In genomic region chr7:2757904-2758672, GRCh38 we compare ENCODE assay signal across 1 cellular context.
TF ChIP-seq lines count a peak whose summit lies in the region.

No MANE protein-coding gene starts in this region.

TF ChIP-seq in K562, 482 proteins besides CTCF, POLR2A, EP300 and RAD21 (continued from another document and continues in another):
- TF ChIP-seq MITF (IDR thresholded peaks at IDR 0.05) (no peak), NFXL1 (CRISPR knock-in tag; IDR thresholded peaks at IDR 0.05) (no peak), POU5F1 (IDR thresholded peaks at IDR 0.05; ENCODE audit: borderline replicate concordance, low read depth, low read length, partially characterized antibody) (no peak), ZNF644 (tag; IDR thresholded peaks at IDR 0.05; ENCODE audit: low read depth) (no peak), ZNF76 (CRISPR knock-in tag; IDR thresholded peaks at IDR 0.05; ENCODE audit: borderline replicate concordance) (no peak), CREM (IDR thresholded peaks at IDR 0.05; ENCODE audit: low read depth) (peak; percentile 93), ZNF77 (CRISPR knock-in tag; IDR thresholded peaks at IDR 0.05) (no peak), SFPQ (IDR thresholded peaks at IDR 0.05; ENCODE audit: low read depth, low read length) (no peak), ZNF785 (CRISPR knock-in tag; IDR thresholded peaks at IDR 0.05) (no peak), TCF7 (IDR thresholded peaks at IDR 0.05; ENCODE audit: borderline replicate concordance) (peak; percentile 69; the same call in 1 of the 2 replicates), CCAR2 (IDR thresholded peaks at IDR 0.05; ENCODE audit: low read depth, low read length) (no peak), ZNF436 (CRISPR knock-in tag; IDR thresholded peaks at IDR 0.05) (no peak), NR1H2 (CRISPR knock-in tag; IDR thresholded peaks at IDR 0.05) (0 out of 2 replicates have a peak, but pooled peaks have one; percentile 41), TCF3 (CRISPR knock-in tag; IDR thresholded peaks at IDR 0.05) (peak; percentile 62; the same call in 1 of the 2 replicates), ZNF146 (CRISPR knock-in tag; IDR thresholded peaks at IDR 0.05; ENCODE audit: unreplicated experiment) (no peak), RFX7 (CRISPR knock-in tag; IDR thresholded peaks at IDR 0.05) (no peak), ZNF592 (IDR thresholded peaks at IDR 0.05) (peak; percentile 80), CBX1 (IDR thresholded peaks at IDR 0.05; ENCODE audit: low read depth) (no peak), ZNF75A (CRISPR knock-in tag; IDR thresholded peaks at IDR 0.05) (no peak), ILK (tag; IDR thresholded peaks at IDR 0.05; ENCODE audit: borderline replicate concordance, low read depth) (no peak), NFIC (IDR thresholded peaks at IDR 0.05) (0 out of 2 replicates have a peak, but pooled peaks have one; percentile 4), ARID3A (IDR thresholded peaks at IDR 0.05; ENCODE audit: borderline replicate concordance, low read depth, low read length) (no peak), USF2 (CRISPR knock-in tag; IDR thresholded peaks at IDR 0.05) (no peak), ZNF12 (CRISPR knock-in tag; IDR thresholded peaks at IDR 0.05) (no peak), MCM3 (IDR thresholded peaks at IDR 0.05) (no peak), ZNF696 (CRISPR knock-in tag; conservative IDR thresholded peaks at IDR 0.05) (no peak), RBM14 (IDR thresholded peaks at IDR 0.05; ENCODE audit: borderline replicate concordance, insufficient read depth, low read depth, low read length) (no peak), CHD4 (IDR thresholded peaks at IDR 0.05; ENCODE audit: insufficient read depth, insufficient replicate concordance, low read depth, low read length, poor library complexity, severe bottlenecking) (no peak), SNRNP70 (optimal IDR thresholded peaks at IDR 0.05; ENCODE audit: low read depth, low read length) (no peak), ZSCAN32 (CRISPR knock-in tag; IDR thresholded peaks at IDR 0.05) (no peak), ZFP36 (IDR thresholded peaks at IDR 0.05; ENCODE audit: low read depth, low read length, partially characterized antibody) (peak; percentile 23), NCOR1 (IDR thresholded peaks at IDR 0.05) (no peak; the same call in none of the 2 replicates), MYC (IDR thresholded peaks at IDR 0.05; ENCODE audit: low read depth, low read length) (peak; percentile 82), MYC (CRISPR knock-in tag; IDR thresholded peaks at IDR 0.05; ENCODE audit: borderline replicate concordance, low read depth) (no peak), PURB (CRISPR knock-in tag; IDR thresholded peaks at IDR 0.05; ENCODE audit: low read depth) (no peak), MEIS2 (IDR thresholded peaks at IDR 0.05; ENCODE audit: partially characterized antibody) (peak; percentile 88), ZBTB26 (CRISPR knock-in tag; IDR thresholded peaks at IDR 0.05) (no peak), KLF10 (CRISPR knock-in tag; IDR thresholded peaks at IDR 0.05) (no peak), SRSF1 (IDR thresholded peaks at IDR 0.05; ENCODE audit: low read depth, low read length) (no peak), ZFP30 (CRISPR knock-in tag; IDR thresholded peaks at IDR 0.05; ENCODE audit: borderline replicate concordance) (no peak), YY1 (IDR thresholded peaks at IDR 0.05; ENCODE audit: borderline replicate concordance in 1 of 3, control insufficient read depth in 1 of 3, extremely low read depth in 1 of 3, insufficient read depth in 3 of 3, insufficient read length in 1 of 3, insufficient replicate concordance in 2 of 3, low read depth in 1 of 3, low read length in 2 of 3) (peak in 1 of 3 experiments; percentile 15), TEAD2 (tag; IDR thresholded peaks at IDR 0.05) (no peak), ZNF518B (CRISPR knock-in tag; IDR thresholded peaks at IDR 0.05) (no peak), NONO (IDR thresholded peaks at IDR 0.05; ENCODE audit: low read depth in 2 of 2, low read length in 1 of 2) (no peak), U2AF1 (optimal IDR thresholded peaks at IDR 0.05; ENCODE audit: low read depth, low read length) (no peak), ZBTB1 (CRISPR knock-in tag; IDR thresholded peaks at IDR 0.05; ENCODE audit: borderline replicate concordance, low read depth) (no peak), TAF15 (IDR thresholded peaks at IDR 0.05; ENCODE audit: low read depth, low read length) (no peak), TGIF2 (CRISPR knock-in tag; IDR thresholded peaks at IDR 0.05) (no peak), CHCHD3 (CRISPR knock-in tag; IDR thresholded peaks at IDR 0.05) (no peak), ZNF280B (CRISPR knock-in tag; IDR thresholded peaks at IDR 0.05) (no peak), ZNF239 (CRISPR knock-in tag; IDR thresholded peaks at IDR 0.05) (0 out of 2 replicates have a peak, but pooled peaks have one; percentile 20), ZNF140 (CRISPR knock-in tag; IDR thresholded peaks at IDR 0.05) (no peak)
